Comparison of ENCODE assay signal across 13 cellular contexts in the genomic region with DNA sequence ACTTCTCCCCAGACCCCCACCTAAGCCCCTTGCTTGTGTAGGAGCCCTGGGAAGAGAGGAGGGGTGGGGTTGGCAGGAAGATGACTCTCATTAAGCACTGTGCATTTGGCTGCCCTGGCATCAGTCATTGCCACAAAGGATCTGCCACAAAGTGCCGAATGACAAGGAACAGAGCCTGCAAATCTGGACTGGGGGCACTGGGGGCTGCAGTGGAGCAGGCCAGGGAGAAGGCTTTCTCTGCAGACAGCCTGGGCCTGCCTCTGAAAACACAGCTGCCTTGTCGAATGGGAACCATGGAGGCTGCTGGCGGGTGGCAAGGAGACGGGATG.
"Had no signal": no experiment of that assay in that cellular context is flagged by ENCODE, and none has a peak within 500 bp of the region (broad histone marks: within the 10 kb centered on the region; RNA-seq: fewer than 3 reads in every experiment).

No MANE protein-coding gene starts in this region.

- H3K4me3 ChIP-seq: body of pancreas, vagina had no signal

- H3K9me3 ChIP-seq: body of pancreas, esophagus muscularis mucosa, neutrophil, tibial nerve, vagina had no signal

- H3K36me3 Mint-ChIP-seq: mesothelial cell of epicardium had no signal

- H3K9me3 Mint-ChIP-seq: activated B cell treated with CpG ODN at 0.5 μM for 24 hours; activated T-cell treated with anti-CD3 and anti-CD28 coated beads, Interleukin-2, amount 50 U/mL, for 72 hours; central memory CD8-positive, alpha-beta T cell; mesothelial cell of epicardium had no signal

- H3K4me1 ChIP-seq: parathyroid adenoma, vagina had no signal

- H3K36me3 ChIP-seq: esophagus muscularis mucosa, neutrophil, tibial nerve, vagina had no signal

- H3K27me3 ChIP-seq: body of pancreas, tibial nerve, vagina had no signal

- H3K27ac ChIP-seq: body of pancreas, coronary artery, esophagus muscularis mucosa, neutrophil, parathyroid adenoma, tibial nerve, vagina had no signal

- H3K27ac Mint-ChIP-seq: activated B cell treated with CpG ODN at 0.5 μM for 24 hours; activated CD8-positive, alpha-beta T cell treated with anti-CD3 and anti-CD28 coated beads, Interleukin-2, amount 10 ng/mL, durations not matched to agents 7 days and 5 days; activated naive CD8-positive, alpha-beta T cell treated with anti-CD3 and anti-CD28 coated beads for 36 hours; activated T-cell treated with anti-CD3 and anti-CD28 coated beads, Interleukin-2, amount 50 U/mL, for 72 hours; mesothelial cell of epicardium had no signal

- H3K9ac ChIP-seq: parathyroid adenoma had no signal

- H3K79me2 ChIP-seq: parathyroid adenoma had no signal
